ENCODE assay signal across 8 cellular contexts in genomic region chr16:81567987-81568748, GRCh38.
DNase-seq lines count a peak whose midpoint lies in the region; ATAC-seq and TF ChIP-seq lines count a peak whose summit lies in the region.

No MANE protein-coding gene starts in this region.

- H3K36me3 ChIP-seq in CD8-positive, alpha-beta memory T cell (ENCODE audit: insufficient read depth, low read length): no peaks in the 10 kb centered on the region
- no peaks in the 10 kb centered on the region for H3K36me3 ChIP-seq in SK-N-SH (replicated peaks in 1 of 2; ENCODE audit: control insufficient read depth in 1 of 2, insufficient read depth in 2 of 2, low read length in 1 of 2)
- no peaks in the 10 kb centered on the region for H3K36me3 ChIP-seq in rectal smooth muscle tissue (ENCODE audit: control insufficient read depth, insufficient read depth, low read length)

- peaks cover 20% of the 10 kb centered on the region; the same call in 1 of the 2 replicates for H3K79me2 ChIP-seq in SK-N-SH (ENCODE audit: insufficient read depth)

- no peak overlapping the region for H2AFZ ChIP-seq in SK-N-SH (ENCODE audit: low read depth)

- H3K9ac ChIP-seq in SK-N-SH: no peak overlapping the region
- no peak overlapping the region for H3K9ac ChIP-seq in rectal smooth muscle tissue (ENCODE audit: low read length)

- peaks cover 6% of the 10 kb centered on the region; the same call in 1 of the 2 replicates for H4K20me1 ChIP-seq in SK-N-SH (ENCODE audit: insufficient read depth)

- TF ChIP-seq CTCF in SK-N-SH (IDR thresholded peaks at IDR 0.05) (no peak), epithelial cell of proximal tubule (conservative IDR thresholded peaks at IDR 0.05; ENCODE audit: low read depth, low read length) (no peak)

- no peaks in the 10 kb centered on the region for H3K27me3 Mint-ChIP-seq in CD8-positive, alpha-beta memory T cell

- ATAC-seq in GM18861 (IDR thresholded peaks at IDR 0.05; ENCODE audit: unreplicated experiment) (no peak), GM21526 (IDR thresholded peaks at IDR 0.05; ENCODE audit: low FRiP score, unreplicated experiment) (no peak)

- no peak overlapping the region for H3K27ac ChIP-seq in CD8-positive, alpha-beta memory T cell (ENCODE audit: low read depth, low read length)
- H3K27ac ChIP-seq in SK-N-SH (ENCODE audit: low read depth in 2 of 2, low read length in 1 of 2): peak overlapping the region in 1 of 2 experiments; percentile 65; a peak in 2 of 4 replicates
- peak overlapping the region; percentile 40 for H3K27ac ChIP-seq in rectal smooth muscle tissue (ENCODE audit: low read depth, low read length)

- H3K4me1 ChIP-seq in CD8-positive, alpha-beta memory T cell (ENCODE audit: insufficient read depth, low read length): no peaks in the 10 kb centered on the region
- H3K4me1 ChIP-seq in SK-N-SH (ENCODE audit: control insufficient read depth in 1 of 2, insufficient read depth in 2 of 2, low read depth in 1 of 2, low read length in 1 of 2) (peaks cover 5 to 8% of the 10 kb centered on the region in 2 experiments; a peak in 2 of 4 replicates), rectal smooth muscle tissue (ENCODE audit: control insufficient read depth, insufficient read depth, low read length) (peaks cover 9% of the 10 kb centered on the region)

- H3K36me3 Mint-ChIP-seq in CD8-positive, alpha-beta memory T cell: peaks cover 0 to 13% (median 5%) of the 10 kb centered on the region in 3 donors

- H3K4me3 Mint-ChIP-seq in CD8-positive, alpha-beta memory T cell: peak overlapping the region in 2 of 7 donors; percentile 12 to 29

- no peak for TF ChIP-seq RAD21 in SK-N-SH (IDR thresholded peaks at IDR 0.05; ENCODE audit: low read length)

- no peaks in the 10 kb centered on the region for H3K9me2 ChIP-seq in SK-N-SH

- CTCF ChIA-PET in CD8-positive, alpha-beta memory T cell (lab: Charles Lee): no interaction called here
- CTCF ChIA-PET in SK-N-SH (lab: Yijun Ruan, JAX): interaction anchor here (0.7 kb wide), 1 partner anchor 9 kb away, joined by 3 read pairs; no protein-coding TSS in a partner anchor

- H3K9me3 Mint-ChIP-seq in CD8-positive, alpha-beta memory T cell: peaks cover 0 to 4% (median 0%) of the 10 kb centered on the region in 5 donors

- peak overlapping the region in 7 of 8 donors; percentile 35 to 96 (median 86) for H3K27ac Mint-ChIP-seq in CD8-positive, alpha-beta memory T cell

- WGBS in SK-N-SH (ENCODE audit: low lambda C conversion rate): 32% methylated on average over 12 of the region's 13 CpGs

- peak overlapping the region; percentile 68 for H3K4me2 ChIP-seq in SK-N-SH

- no peak for DNase-seq in CD8-positive, alpha-beta memory T cell
- DNase-seq in SK-N-SH (no peak), epithelial cell of proximal tubule (ENCODE audit: low read depth) (peak; percentile 36), D341Med (ENCODE audit: low spot score) (no peak), cortex of kidney (lab: John Stamatoyannopoulos, UW) (no peak)

- H3K4me3 ChIP-seq in CD8-positive, alpha-beta memory T cell (ENCODE audit: low read length): no peak overlapping the region
- H3K4me3 ChIP-seq in SK-N-SH (ENCODE audit: low read depth in 2 of 2, low read length in 1 of 2): no peak overlapping the region
- H3K4me3 ChIP-seq in epithelial cell of proximal tubule (ENCODE audit: low read depth, low read length): no peak overlapping the region
- no peak overlapping the region for H3K4me3 ChIP-seq in rectal smooth muscle tissue (ENCODE audit: low read length)

- H3K9me3 ChIP-seq in CD8-positive, alpha-beta memory T cell (ENCODE audit: low read length): no peaks in the 10 kb centered on the region
- no peaks in the 10 kb centered on the region for H3K9me3 ChIP-seq in SK-N-SH

- peak in 1 of 2 experiments; percentile 47; a peak in 1 of 4 replicates for TF ChIP-seq EP300 in SK-N-SH (IDR thresholded peaks at IDR 0.05; ENCODE audit: borderline replicate concordance in 1 of 2, low read depth in 1 of 2, low read length in 1 of 2)

- H3K4me1 Mint-ChIP-seq in CD8-positive, alpha-beta memory T cell: peaks cover 29 to 65% (median 30%) of the 10 kb centered on the region in 3 donors

- no peaks in the 10 kb centered on the region for H3K27me3 ChIP-seq in CD8-positive, alpha-beta memory T cell (ENCODE audit: insufficient read depth, low read length, poor library complexity, severe bottlenecking)
- H3K27me3 ChIP-seq in SK-N-SH (ENCODE audit: insufficient read depth): no peaks in the 10 kb centered on the region
- H3K27me3 ChIP-seq in rectal smooth muscle tissue (ENCODE audit: control insufficient read depth, insufficient read depth, low read length): no peaks in the 10 kb centered on the region

- POLR2A ChIA-PET in CD8-positive, alpha-beta memory T cell (lab: Charles Lee): interaction anchor here (0.6 kb wide), 1 partner anchor 41 kb away, joined by 6 read pairs; no protein-coding TSS in a partner anchor
- POLR2A ChIA-PET in SK-N-SH (lab: Yijun Ruan, JAX): interaction anchor here (0.9 kb wide), 1 partner anchor 12 kb away, joined by 3 read pairs; no protein-coding TSS in a partner anchor

- H3F3A ChIP-seq in SK-N-SH (replicated peaks; ENCODE audit: insufficient read depth): peaks cover 5% of the 10 kb centered on the region

TF ChIP-seq in SK-N-SH, 30 proteins besides CTCF, POLR2A, EP300 and RAD21:
- TF ChIP-seq ZBTB33 (IDR thresholded peaks at IDR 0.05; ENCODE audit: borderline replicate concordance, low read depth) (no peak), RFX5 (IDR thresholded peaks at IDR 0.05; ENCODE audit: low read length) (no peak), MAX (IDR thresholded peaks at IDR 0.05; ENCODE audit: low read depth) (peak; percentile 76), SMC3 (IDR thresholded peaks at IDR 0.05; ENCODE audit: low read depth, low read length) (no peak), USF2 (IDR thresholded peaks at IDR 0.05; ENCODE audit: borderline replicate concordance, low read depth, low read length) (no peak), FOSL2 (IDR thresholded peaks at IDR 0.05; ENCODE audit: borderline replicate concordance, low read depth) (peak; percentile 82), TCF12 (IDR thresholded peaks at IDR 0.05) (peak; percentile 60; the same call in 1 of the 2 replicates), JUND (IDR thresholded peaks at IDR 0.05) (peak; percentile 81), NFIC (IDR thresholded peaks at IDR 0.05; ENCODE audit: borderline replicate concordance) (peak; percentile 74)
- TF ChIP-seq, protein P1, sequence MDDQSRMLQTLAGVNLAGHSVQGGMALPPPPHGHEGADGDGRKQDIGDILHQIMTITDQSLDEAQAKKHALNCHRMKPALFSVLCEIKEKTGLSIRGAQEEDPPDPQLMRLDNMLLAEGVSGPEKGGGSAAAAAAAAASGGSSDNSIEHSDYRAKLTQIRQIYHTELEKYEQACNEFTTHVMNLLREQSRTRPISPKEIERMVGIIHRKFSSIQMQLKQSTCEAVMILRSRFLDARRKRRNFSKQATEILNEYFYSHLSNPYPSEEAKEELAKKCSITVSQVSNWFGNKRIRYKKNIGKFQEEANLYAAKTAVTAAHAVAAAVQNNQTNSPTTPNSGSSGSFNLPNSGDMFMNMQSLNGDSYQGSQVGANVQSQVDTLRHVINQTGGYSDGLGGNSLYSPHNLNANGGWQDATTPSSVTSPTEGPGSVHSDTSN (IDR thresholded peaks at IDR 0.05): peak; percentile 24; the same call in 1 of the 2 replicates
- TF ChIP-seq, protein P2, sequence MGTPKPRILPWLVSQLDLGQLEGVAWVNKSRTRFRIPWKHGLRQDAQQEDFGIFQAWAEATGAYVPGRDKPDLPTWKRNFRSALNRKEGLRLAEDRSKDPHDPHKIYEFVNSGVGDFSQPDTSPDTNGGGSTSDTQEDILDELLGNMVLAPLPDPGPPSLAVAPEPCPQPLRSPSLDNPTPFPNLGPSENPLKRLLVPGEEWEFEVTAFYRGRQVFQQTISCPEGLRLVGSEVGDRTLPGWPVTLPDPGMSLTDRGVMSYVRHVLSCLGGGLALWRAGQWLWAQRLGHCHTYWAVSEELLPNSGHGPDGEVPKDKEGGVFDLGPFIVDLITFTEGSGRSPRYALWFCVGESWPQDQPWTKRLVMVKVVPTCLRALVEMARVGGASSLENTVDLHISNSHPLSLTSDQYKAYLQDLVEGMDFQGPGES (IDR thresholded peaks at IDR 0.05; ENCODE audit: low read depth, low read length): no peak
TF ChIP-seq in SK-N-SH: peak in this region for 6.
